In genomic region chr12:15253990-15254389, GRCh38 we compare ENCODE assay signal across 31 cellular contexts. TPM values are rescaled to one million over a fixed set of nuclear protein-coding genes. Genes with fewer than 3 reads are reported as not detected.
"Had no signal": no experiment of that assay in that cellular context is flagged by ENCODE, and none has a peak within 500 bp of the region (broad histone marks: within the 10 kb centered on the region; RNA-seq: fewer than 3 reads in every experiment).

No MANE protein-coding gene starts in this region.

- H3K27ac Mint-ChIP-seq: natural killer cell; stimulated activated naive CD8-positive, alpha-beta T cell treated with anti-CD3 and anti-CD28 coated beads, Interleukin-15, amount 100 ng/mL, for 72 hours had no signal

- H3K36me3 ChIP-seq: esophagus squamous epithelium, heart right ventricle, left lung, ovary, right lobe of liver, suprapubic skin, transverse colon, upper lobe of right lung, uterus had no signal

- DNase-seq: dorsolateral prefrontal cortex; effector memory CD4-positive, alpha-beta T cell; erythroblast; esophagus squamous epithelium; foreskin melanocyte; glutamatergic neuron; heart right ventricle; hippocampal formation; left cardiac atrium; left lung; mesenchymal stem cell; natural killer cell; occipital lobe; ovary; right lobe of liver; small intestine; stimulated activated CD4-positive, alpha-beta T cell treated with anti-CD3 and anti-CD28 coated beads, Interleukin-12 subunit alpha, Interleukin-12 subunit beta, amount 100 ng/mL, for 4 hours; stimulated activated CD4-positive, alpha-beta T cell treated with anti-CD3 and anti-CD28 coated beads, Interleukin-1b, Interleukin-23, amount 100 ng/mL, for 48 hours; stimulated activated CD4-positive, alpha-beta T cell treated with anti-CD3 and anti-CD28 coated beads, Interleukin-4, amount 100 ng/mL, for 1 hour; stimulated activated CD8-positive, alpha-beta memory T cell treated with anti-CD3 and anti-CD28 coated beads, Interleukin-4, amount 100 ng/mL, for 48 hours; stimulated activated naive CD4-positive, alpha-beta T cell; stimulated activated naive CD8-positive, alpha-beta T cell treated with anti-CD3 and anti-CD28 coated beads, Interleukin-15, amount 100 ng/mL, for 72 hours; transverse colon; upper lobe of right lung; uterus had no signal

- H3K36me3 Mint-ChIP-seq: natural killer cell had no signal

- H3K4me1 Mint-ChIP-seq: natural killer cell; stimulated activated naive CD8-positive, alpha-beta T cell treated with anti-CD3 and anti-CD28 coated beads, Interleukin-15, amount 100 ng/mL, for 72 hours had no signal

- H3K4me1 ChIP-seq: esophagus squamous epithelium, left lung, transverse colon, upper lobe of right lung, uterus had no signal

- FAIRE-seq: colon, endometrium, islet of Langerhans, small intestine had no signal

- H3K9me3 ChIP-seq: esophagus squamous epithelium, left lung, ovary, right lobe of liver, suprapubic skin, transverse colon, upper lobe of right lung had no signal

- H3K4me3 Mint-ChIP-seq: natural killer cell; stimulated activated naive CD8-positive, alpha-beta T cell treated with anti-CD3 and anti-CD28 coated beads, Interleukin-15, amount 100 ng/mL, for 72 hours had no signal

- ATAC-seq: heart right ventricle; left cardiac atrium; left lung; natural killer cell; right lobe of liver; stimulated activated naive CD8-positive, alpha-beta T cell treated with anti-CD3 and anti-CD28 coated beads, Interleukin-15, amount 100 ng/mL, for 72 hours; upper lobe of right lung had no signal

- H3K27ac ChIP-seq: dorsolateral prefrontal cortex, esophagus squamous epithelium, heart right ventricle, left lung, ovary, right lobe of liver, suprapubic skin, transverse colon, upper lobe of right lung had no signal

- H3K4me3 ChIP-seq: dorsolateral prefrontal cortex, esophagus squamous epithelium, heart right ventricle, left lung, ovary, right lobe of liver, suprapubic skin, transverse colon, upper lobe of right lung, uterus had no signal

- H3K27me3 ChIP-seq: left lung, ovary, right lobe of liver, upper lobe of right lung, uterus had no signal

RNA-seq across cellular contexts. Expression of gene RERG, which starts 32.8 kb away (rescaled TPM):
- total RNA-seq: lung microvascular endothelial cell, mononuclear cell, natural killer cell had no signal
